In genomic region chr17:45223541-45224528, GRCh38 we compare ENCODE assay signal across 9 cellular contexts. TPM values are rescaled to one million over a fixed set of nuclear protein-coding genes. Genes with fewer than 3 reads are reported as not detected.
DNase-seq lines count a peak whose midpoint lies in the region; ATAC-seq, FAIRE-seq and TF ChIP-seq lines count a peak whose summit lies in the region.
"Had no signal": no experiment of that assay in that cellular context is flagged by ENCODE, and none has a peak within 500 bp of the region (broad histone marks: within the 10 kb centered on the region; RNA-seq: fewer than 3 reads in every experiment).

No MANE protein-coding gene starts in this region.

- H3K27me3 Mint-ChIP-seq in WTC11 (ENCODE audit: low read depth): peaks cover 52% of the 10 kb centered on the region

- H4K20me1 ChIP-seq in smooth muscle cell (ENCODE audit: low read depth): no peaks in the 10 kb centered on the region

- H3K27me3 ChIP-seq in esophagus squamous epithelium: peaks cover 0 to 36% (median 3%) of the 10 kb centered on the region in 4 donors
- peaks cover 42% of the 10 kb centered on the region for H3K27me3 ChIP-seq in smooth muscle cell (ENCODE audit: low read depth)

- no peak overlapping the region for H2AFZ ChIP-seq in smooth muscle cell (ENCODE audit: low read depth)
- H2AFZ ChIP-seq: GM23248 had no signal

- H3K4me1 ChIP-seq in esophagus squamous epithelium (peaks cover 25 to 96% (median 36%) of the 10 kb centered on the region in 3 donors), smooth muscle cell (ENCODE audit: low read depth) (peaks cover 5% of the 10 kb centered on the region)

- H3K27ac Mint-ChIP-seq in WTC11: no peak overlapping the region
- peak overlapping the region; percentile 100 for H3K27ac Mint-ChIP-seq in stimulated activated effector memory CD8-positive, alpha-beta T cell treated with anti-CD3 and anti-CD28 coated beads, Interleukin-12 subunit alpha, Interleukin-12 subunit beta, amount 100 ng/mL, for 72 hours

- no peak overlapping the region for H3K9ac ChIP-seq in smooth muscle cell (ENCODE audit: low read depth)
- H3K9ac ChIP-seq: GM23248 had no signal

- intact Hi-C loops in esophagus squamous epithelium (cut with DNase I): loop anchor here (5.0 kb wide), 1 partner anchor 48 kb away; no protein-coding TSS in a partner anchor

- no peaks in the 10 kb centered on the region for H3K36me3 Mint-ChIP-seq in WTC11
- peaks cover 86% of the 10 kb centered on the region for H3K36me3 Mint-ChIP-seq in stimulated activated effector memory CD8-positive, alpha-beta T cell treated with anti-CD3 and anti-CD28 coated beads, Interleukin-12 subunit alpha, Interleukin-12 subunit beta, amount 100 ng/mL, for 72 hours

- H3K4me3 Mint-ChIP-seq in WTC11: peak overlapping the region; percentile 72; the same call in 1 of the 2 replicates
- peak overlapping the region; percentile 91 for H3K4me3 Mint-ChIP-seq in stimulated activated effector memory CD8-positive, alpha-beta T cell treated with anti-CD3 and anti-CD28 coated beads, Interleukin-12 subunit alpha, Interleukin-12 subunit beta, amount 100 ng/mL, for 72 hours

- peaks cover 19% of the 10 kb centered on the region for H3K4me1 Mint-ChIP-seq in WTC11
- peaks cover 72% of the 10 kb centered on the region for H3K4me1 Mint-ChIP-seq in stimulated activated effector memory CD8-positive, alpha-beta T cell treated with anti-CD3 and anti-CD28 coated beads, Interleukin-12 subunit alpha, Interleukin-12 subunit beta, amount 100 ng/mL, for 72 hours

- no peaks in the 10 kb centered on the region for H3K79me2 ChIP-seq in smooth muscle cell (ENCODE audit: low read depth)

- TF ChIP-seq CTCF in WTC11 (IDR thresholded peaks at IDR 0.05) (no peak), esophagus squamous epithelium (IDR thresholded peaks at IDR 0.05) (no peak), smooth muscle cell (IDR thresholded peaks at IDR 0.05; ENCODE audit: borderline replicate concordance, insufficient read depth, poor library complexity, severe bottlenecking) (no peak)

- no peak for TF ChIP-seq POLR2A in esophagus squamous epithelium (IDR thresholded peaks at IDR 0.05)

- 67 to 69% methylated on average over 4 to 9 of the region's 12 CpGs for WGBS in esophagus squamous epithelium, 2 donors
- WGBS in smooth muscle cell (ENCODE audit: low lambda C conversion rate): 96% methylated on average over 12 of the region's 12 CpGs

- peak overlapping the region; percentile 0 to 70 (median 50) for H3K4me3 ChIP-seq in esophagus squamous epithelium
- H3K4me3 ChIP-seq in smooth muscle cell: no peak overlapping the region
- H3K4me3 ChIP-seq: GM23248 had no signal

- no peak for ATAC-seq in WTC11
- peak; percentile 52 for ATAC-seq in stimulated activated effector memory CD8-positive, alpha-beta T cell treated with anti-CD3 and anti-CD28 coated beads, Interleukin-12 subunit alpha, Interleukin-12 subunit beta, amount 100 ng/mL, for 72 hours
- ATAC-seq in GM19324 (IDR thresholded peaks at IDR 0.05; ENCODE audit: low FRiP score, unreplicated experiment): no peak
- no peak for ATAC-seq in HG03108 (IDR thresholded peaks at IDR 0.05; ENCODE audit: unreplicated experiment)

- no peak for DNase-seq in GM19239 (ENCODE audit: insufficient read length, low spot score)
- DNase-seq in WTC11 (ENCODE audit: low spot score): no peak
- DNase-seq in esophagus squamous epithelium (lab: John Stamatoyannopoulos, UW): no peak
- peak in 1 of 2 donors; percentile 82 for DNase-seq in stimulated activated effector memory CD8-positive, alpha-beta T cell treated with anti-CD3 and anti-CD28 coated beads, Interleukin-12 subunit alpha, Interleukin-12 subunit beta, amount 100 ng/mL, for 72 hours (ENCODE audit: low spot score in 2 of 2)
- no peak for DNase-seq in DMS79 (lab: John Stamatoyannopoulos, UW)
- no peak for DNase-seq in smooth muscle cell (lab: John Stamatoyannopoulos, UW; ENCODE audit: unreplicated experiment)
- DNase-seq: GM23248 had no signal

- H3K9me3 ChIP-seq in esophagus squamous epithelium (no peaks in the 10 kb centered on the region), smooth muscle cell (replicated peaks; ENCODE audit: low read depth) (no peaks in the 10 kb centered on the region)

- POLR2A ChIA-PET in WTC11 (lab: Charles Lee): no interaction called here

- H3K9me3 Mint-ChIP-seq in WTC11: no peaks in the 10 kb centered on the region
- H3K9me3 Mint-ChIP-seq in stimulated activated effector memory CD8-positive, alpha-beta T cell treated with anti-CD3 and anti-CD28 coated beads, Interleukin-12 subunit alpha, Interleukin-12 subunit beta, amount 100 ng/mL, for 72 hours: no peaks in the 10 kb centered on the region

- no peak overlapping the region for H3K4me2 ChIP-seq in smooth muscle cell

- H3K27ac ChIP-seq in esophagus squamous epithelium (peak overlapping the region; percentile 66 to 95 (median 84)), smooth muscle cell (ENCODE audit: low read depth) (no peak overlapping the region)
- H3K27ac ChIP-seq: GM23248 had no signal

- CTCF ChIA-PET in WTC11 (lab: Charles Lee): interaction anchor here (1.1 to 5.9 kb wide), 9 partner anchors 8 to 205 kb away, joined by 3 to 88 read pairs (median 11); partner anchors contain the start of gene ACBD4

- no peaks in the 10 kb centered on the region for H3K36me3 ChIP-seq in esophagus squamous epithelium
- H3K36me3 ChIP-seq in smooth muscle cell (ENCODE audit: low read depth): no peaks in the 10 kb centered on the region

- FAIRE-seq in GM19239 (lab: Jason Lieb, UNC): peak; percentile 89

- peaks cover 4% of the 10 kb centered on the region for H3F3A ChIP-seq in smooth muscle cell (ENCODE audit: low read depth)

TF ChIP-seq in WTC11, 78 proteins besides CTCF, POLR2A, EP300 and RAD21 (continues in another document):
- no peak for TF ChIP-seq HMGXB4 (CRISPR knock-in tag; IDR thresholded peaks at IDR 0.05)
- TF ChIP-seq SP1 (CRISPR knock-in tag; conservative IDR thresholded peaks at IDR 0.05): no peak
- no peak for TF ChIP-seq FOXP4 (CRISPR knock-in tag; IDR thresholded peaks at IDR 0.05)
- TF ChIP-seq FOXK1 (CRISPR knock-in tag; IDR thresholded peaks at IDR 0.05): no peak
- no peak for TF ChIP-seq NFATC4 (CRISPR knock-in tag; IDR thresholded peaks at IDR 0.05)
- no peak for TF ChIP-seq FOXJ3 (CRISPR knock-in tag; IDR thresholded peaks at IDR 0.05; ENCODE audit: borderline replicate concordance)
- no peak for TF ChIP-seq HMGA2 (CRISPR knock-in tag; IDR thresholded peaks at IDR 0.05)
- TF ChIP-seq KAT7 (CRISPR knock-in tag; IDR thresholded peaks at IDR 0.05; ENCODE audit: borderline replicate concordance): no peak
- TF ChIP-seq ZNF423 (CRISPR knock-in tag; IDR thresholded peaks at IDR 0.05): no peak
- no peak for TF ChIP-seq RELA (CRISPR knock-in tag; IDR thresholded peaks at IDR 0.05; ENCODE audit: borderline replicate concordance)
- no peak for TF ChIP-seq JUN (CRISPR knock-in tag; IDR thresholded peaks at IDR 0.05)
- no peak for TF ChIP-seq FOXP1 (CRISPR knock-in tag; IDR thresholded peaks at IDR 0.05; ENCODE audit: borderline replicate concordance)
- TF ChIP-seq ZNF671 (CRISPR knock-in tag; IDR thresholded peaks at IDR 0.05): no peak
- no peak for TF ChIP-seq ATF1 (CRISPR knock-in tag; IDR thresholded peaks at IDR 0.05)

RNA-seq across cellular contexts. Expression of gene FMNL1, which starts 2.1 kb away (rescaled TPM):
- total RNA-seq in WTC11 (2021): 5.3 to 7.9 TPM (median 7.3 TPM) in 3 replicates
- total RNA-seq in esophagus squamous epithelium: 10 to 100 TPM in 2 of 4 donors, 1 to 10 TPM in 2; 3.5 to 16.8 (median 6.9) TPM
- total RNA-seq in smooth muscle cell: 0.90 TPM in 1 of 2 replicates, not detected in the other
- polyA plus RNA-seq in smooth muscle cell: 0.37 and 1.3 TPM in 2 replicates

RNA-seq across cellular contexts. Expression of gene SPATA32, which starts 38.1 kb away (rescaled TPM):
- total RNA-seq in WTC11 (2021) (0.14 to 0.15 TPM in 2 of 3 replicates, not detected in the other), esophagus squamous epithelium (not detected), smooth muscle cell (not detected in 2 replicates)
- polyA plus RNA-seq in smooth muscle cell: 0.27 TPM in 1 of 2 replicates, not detected in the other
- total RNA-seq: GM23248 had no signal
- polyA plus RNA-seq: GM23248 had no signal
